In the genomic region with DNA sequence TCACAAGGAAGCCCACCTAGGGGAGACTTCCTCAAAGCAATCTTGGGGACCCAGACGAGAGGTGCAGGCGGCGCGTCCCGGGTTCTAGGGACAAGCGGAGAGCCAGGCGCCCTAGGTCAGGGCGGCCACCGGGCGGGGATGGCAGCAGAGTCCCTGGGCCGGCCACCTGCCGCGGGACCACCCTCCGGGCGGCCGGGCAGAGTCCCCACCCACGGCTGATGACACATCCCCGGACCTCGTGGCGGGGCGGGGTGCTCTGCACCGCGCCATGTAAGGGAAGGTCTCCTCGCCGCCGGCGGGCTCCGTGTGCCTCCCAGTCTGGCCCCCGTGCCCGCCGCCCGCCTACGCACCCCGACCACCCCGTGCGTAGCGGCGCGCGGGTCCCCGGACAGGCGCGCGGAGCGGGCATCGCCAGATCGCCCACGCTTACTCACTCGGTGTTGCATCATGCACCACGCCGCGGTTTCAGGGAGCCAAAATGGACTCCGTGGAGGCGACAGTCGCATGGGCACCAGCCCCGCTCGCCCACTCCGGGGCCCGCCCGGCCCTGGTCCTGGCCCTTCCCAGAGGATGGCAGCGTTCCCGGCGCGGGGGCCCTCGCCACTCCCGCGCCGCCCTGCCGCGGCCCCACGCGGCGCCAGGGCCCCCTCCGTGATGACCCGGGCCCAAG, we compare ENCODE assay signal across 1 cellular context.
TF ChIP-seq lines count a peak whose summit lies in the region.

No MANE protein-coding gene starts in this region.

TF ChIP-seq in HepG2, 621 proteins besides CTCF, POLR2A, EP300 and RAD21 (continued from another document and continues in another):
- TF ChIP-seq, protein P1, sequence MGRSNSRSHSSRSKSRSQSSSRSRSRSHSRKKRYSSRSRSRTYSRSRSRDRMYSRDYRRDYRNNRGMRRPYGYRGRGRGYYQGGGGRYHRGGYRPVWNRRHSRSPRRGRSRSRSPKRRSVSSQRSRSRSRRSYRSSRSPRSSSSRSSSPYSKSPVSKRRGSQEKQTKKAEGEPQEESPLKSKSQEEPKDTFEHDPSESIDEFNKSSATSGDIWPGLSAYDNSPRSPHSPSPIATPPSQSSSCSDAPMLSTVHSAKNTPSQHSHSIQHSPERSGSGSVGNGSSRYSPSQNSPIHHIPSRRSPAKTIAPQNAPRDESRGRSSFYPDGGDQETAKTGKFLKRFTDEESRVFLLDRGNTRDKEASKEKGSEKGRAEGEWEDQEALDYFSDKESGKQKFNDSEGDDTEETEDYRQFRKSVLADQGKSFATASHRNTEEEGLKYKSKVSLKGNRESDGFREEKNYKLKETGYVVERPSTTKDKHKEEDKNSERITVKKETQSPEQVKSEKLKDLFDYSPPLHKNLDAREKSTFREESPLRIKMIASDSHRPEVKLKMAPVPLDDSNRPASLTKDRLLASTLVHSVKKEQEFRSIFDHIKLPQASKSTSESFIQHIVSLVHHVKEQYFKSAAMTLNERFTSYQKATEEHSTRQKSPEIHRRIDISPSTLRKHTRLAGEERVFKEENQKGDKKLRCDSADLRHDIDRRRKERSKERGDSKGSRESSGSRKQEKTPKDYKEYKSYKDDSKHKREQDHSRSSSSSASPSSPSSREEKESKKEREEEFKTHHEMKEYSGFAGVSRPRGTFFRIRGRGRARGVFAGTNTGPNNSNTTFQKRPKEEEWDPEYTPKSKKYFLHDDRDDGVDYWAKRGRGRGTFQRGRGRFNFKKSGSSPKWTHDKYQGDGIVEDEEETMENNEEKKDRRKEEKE (IDR thresholded peaks at IDR 0.05), result no peak
- TF ChIP-seq ZIK1 (CRISPR knock-in tag; IDR thresholded peaks at IDR 0.05; ENCODE audit: borderline replicate concordance, low read depth) (no peak), MED8 (CRISPR knock-in tag; IDR thresholded peaks at IDR 0.05; ENCODE audit: insufficient replicate concordance) (no peak), PRDM15 (CRISPR knock-in tag; IDR thresholded peaks at IDR 0.05) (no peak), HNRNPK (IDR thresholded peaks at IDR 0.05; ENCODE audit: low read depth, low read length, poor library complexity, severe bottlenecking) (peak; percentile 11), SAFB2 (CRISPR knock-in tag; IDR thresholded peaks at IDR 0.05; ENCODE audit: borderline replicate concordance, low read depth) (no peak), TBX2 (CRISPR knock-in tag; IDR thresholded peaks at IDR 0.05; ENCODE audit: borderline replicate concordance) (no peak; the same call in 1 of the 2 replicates), ZNF20 (CRISPR knock-in tag; IDR thresholded peaks at IDR 0.05) (no peak), ZNF75D (CRISPR knock-in tag; IDR thresholded peaks at IDR 0.05; ENCODE audit: borderline replicate concordance) (no peak), ZEB1 (IDR thresholded peaks at IDR 0.05; ENCODE audit: insufficient replicate concordance, low read depth) (no peak), PHF5A (CRISPR knock-in tag; IDR thresholded peaks at IDR 0.05; ENCODE audit: low read depth, unreplicated experiment) (no peak), ATF5 (CRISPR knock-in tag; IDR thresholded peaks at IDR 0.05; ENCODE audit: low read depth) (0 out of 2 replicates have a peak, but pooled peaks have one; percentile 57), SRY (CRISPR knock-in tag; IDR thresholded peaks at IDR 0.05) (0 out of 2 replicates have a peak, but pooled peaks have one; percentile 47), TAF15 (IDR thresholded peaks at IDR 0.05; ENCODE audit: low read depth, low read length, poor library complexity, severe bottlenecking) (no peak), ZNF354B (CRISPR knock-in tag; IDR thresholded peaks at IDR 0.05) (no peak), ETV6 (CRISPR knock-in tag; conservative IDR thresholded peaks at IDR 0.05) (no peak), NCOA2 (CRISPR knock-in tag; IDR thresholded peaks at IDR 0.05) (no peak), ZNF720 (CRISPR knock-in tag; IDR thresholded peaks at IDR 0.05) (no peak), MEIS1 (CRISPR knock-in tag; IDR thresholded peaks at IDR 0.05; ENCODE audit: borderline replicate concordance) (no peak), SMC3 (IDR thresholded peaks at IDR 0.05; ENCODE audit: low read length) (no peak), NR3C1 (CRISPR knock-in tag; IDR thresholded peaks at IDR 0.05) (no peak), FOXP4 (CRISPR knock-in tag; IDR thresholded peaks at IDR 0.05) (no peak), ZNF557 (CRISPR knock-in tag; IDR thresholded peaks at IDR 0.05) (no peak), ZNF431 (CRISPR knock-in tag; IDR thresholded peaks at IDR 0.05; ENCODE audit: borderline replicate concordance, low read depth) (0 out of 2 replicates have a peak, but pooled peaks have one; percentile 31), MTF2 (CRISPR knock-in tag; IDR thresholded peaks at IDR 0.05; ENCODE audit: borderline replicate concordance) (no peak), ZNF543 (CRISPR knock-in tag; IDR thresholded peaks at IDR 0.05) (no peak; the same call in 1 of the 2 replicates), KAT7 (CRISPR knock-in tag; IDR thresholded peaks at IDR 0.05; ENCODE audit: borderline replicate concordance) (peak; percentile 88)
- TF ChIP-seq, protein P2, sequence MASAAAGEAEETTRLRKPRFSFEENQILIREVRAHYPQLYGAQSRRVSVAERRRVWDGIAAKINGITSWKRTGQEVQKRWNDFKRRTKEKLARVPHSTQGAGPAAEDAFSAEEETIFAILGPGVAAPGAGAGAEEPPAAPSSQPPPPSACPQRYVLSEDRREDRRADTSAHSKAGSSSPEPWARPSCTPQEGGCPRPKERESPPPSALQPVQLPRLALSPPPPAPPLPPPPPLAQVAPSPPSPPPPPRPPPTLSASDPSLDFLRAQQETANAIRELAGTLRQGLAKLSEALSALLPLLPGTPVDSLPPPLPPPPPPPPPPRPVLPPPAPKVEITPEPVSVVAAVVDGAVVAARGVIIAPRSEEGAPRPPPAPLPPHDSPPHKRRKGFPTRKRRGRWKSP (CRISPR knock-in tag; IDR thresholded peaks at IDR 0.05), result no peak
- TF ChIP-seq, protein P3, sequence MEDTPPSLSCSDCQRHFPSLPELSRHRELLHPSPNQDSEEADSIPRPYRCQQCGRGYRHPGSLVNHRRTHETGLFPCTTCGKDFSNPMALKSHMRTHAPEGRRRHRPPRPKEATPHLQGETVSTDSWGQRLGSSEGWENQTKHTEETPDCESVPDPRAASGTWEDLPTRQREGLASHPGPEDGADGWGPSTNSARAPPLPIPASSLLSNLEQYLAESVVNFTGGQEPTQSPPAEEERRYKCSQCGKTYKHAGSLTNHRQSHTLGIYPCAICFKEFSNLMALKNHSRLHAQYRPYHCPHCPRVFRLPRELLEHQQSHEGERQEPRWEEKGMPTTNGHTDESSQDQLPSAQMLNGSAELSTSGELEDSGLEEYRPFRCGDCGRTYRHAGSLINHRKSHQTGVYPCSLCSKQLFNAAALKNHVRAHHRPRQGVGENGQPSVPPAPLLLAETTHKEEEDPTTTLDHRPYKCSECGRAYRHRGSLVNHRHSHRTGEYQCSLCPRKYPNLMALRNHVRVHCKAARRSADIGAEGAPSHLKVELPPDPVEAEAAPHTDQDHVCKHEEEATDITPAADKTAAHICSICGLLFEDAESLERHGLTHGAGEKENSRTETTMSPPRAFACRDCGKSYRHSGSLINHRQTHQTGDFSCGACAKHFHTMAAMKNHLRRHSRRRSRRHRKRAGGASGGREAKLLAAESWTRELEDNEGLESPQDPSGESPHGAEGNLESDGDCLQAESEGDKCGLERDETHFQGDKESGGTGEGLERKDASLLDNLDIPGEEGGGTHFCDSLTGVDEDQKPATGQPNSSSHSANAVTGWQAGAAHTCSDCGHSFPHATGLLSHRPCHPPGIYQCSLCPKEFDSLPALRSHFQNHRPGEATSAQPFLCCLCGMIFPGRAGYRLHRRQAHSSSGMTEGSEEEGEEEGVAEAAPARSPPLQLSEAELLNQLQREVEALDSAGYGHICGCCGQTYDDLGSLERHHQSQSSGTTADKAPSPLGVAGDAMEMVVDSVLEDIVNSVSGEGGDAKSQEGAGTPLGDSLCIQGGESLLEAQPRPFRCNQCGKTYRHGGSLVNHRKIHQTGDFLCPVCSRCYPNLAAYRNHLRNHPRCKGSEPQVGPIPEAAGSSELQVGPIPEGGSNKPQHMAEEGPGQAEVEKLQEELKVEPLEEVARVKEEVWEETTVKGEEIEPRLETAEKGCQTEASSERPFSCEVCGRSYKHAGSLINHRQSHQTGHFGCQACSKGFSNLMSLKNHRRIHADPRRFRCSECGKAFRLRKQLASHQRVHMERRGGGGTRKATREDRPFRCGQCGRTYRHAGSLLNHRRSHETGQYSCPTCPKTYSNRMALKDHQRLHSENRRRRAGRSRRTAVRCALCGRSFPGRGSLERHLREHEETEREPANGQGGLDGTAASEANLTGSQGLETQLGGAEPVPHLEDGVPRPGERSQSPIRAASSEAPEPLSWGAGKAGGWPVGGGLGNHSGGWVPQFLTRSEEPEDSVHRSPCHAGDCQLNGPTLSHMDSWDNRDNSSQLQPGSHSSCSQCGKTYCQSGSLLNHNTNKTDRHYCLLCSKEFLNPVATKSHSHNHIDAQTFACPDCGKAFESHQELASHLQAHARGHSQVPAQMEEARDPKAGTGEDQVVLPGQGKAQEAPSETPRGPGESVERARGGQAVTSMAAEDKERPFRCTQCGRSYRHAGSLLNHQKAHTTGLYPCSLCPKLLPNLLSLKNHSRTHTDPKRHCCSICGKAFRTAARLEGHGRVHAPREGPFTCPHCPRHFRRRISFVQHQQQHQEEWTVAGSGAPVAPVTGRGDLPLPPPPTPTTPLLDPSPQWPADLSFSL (CRISPR knock-in tag; IDR thresholded peaks at IDR 0.05), result no peak
- TF ChIP-seq, protein P4, sequence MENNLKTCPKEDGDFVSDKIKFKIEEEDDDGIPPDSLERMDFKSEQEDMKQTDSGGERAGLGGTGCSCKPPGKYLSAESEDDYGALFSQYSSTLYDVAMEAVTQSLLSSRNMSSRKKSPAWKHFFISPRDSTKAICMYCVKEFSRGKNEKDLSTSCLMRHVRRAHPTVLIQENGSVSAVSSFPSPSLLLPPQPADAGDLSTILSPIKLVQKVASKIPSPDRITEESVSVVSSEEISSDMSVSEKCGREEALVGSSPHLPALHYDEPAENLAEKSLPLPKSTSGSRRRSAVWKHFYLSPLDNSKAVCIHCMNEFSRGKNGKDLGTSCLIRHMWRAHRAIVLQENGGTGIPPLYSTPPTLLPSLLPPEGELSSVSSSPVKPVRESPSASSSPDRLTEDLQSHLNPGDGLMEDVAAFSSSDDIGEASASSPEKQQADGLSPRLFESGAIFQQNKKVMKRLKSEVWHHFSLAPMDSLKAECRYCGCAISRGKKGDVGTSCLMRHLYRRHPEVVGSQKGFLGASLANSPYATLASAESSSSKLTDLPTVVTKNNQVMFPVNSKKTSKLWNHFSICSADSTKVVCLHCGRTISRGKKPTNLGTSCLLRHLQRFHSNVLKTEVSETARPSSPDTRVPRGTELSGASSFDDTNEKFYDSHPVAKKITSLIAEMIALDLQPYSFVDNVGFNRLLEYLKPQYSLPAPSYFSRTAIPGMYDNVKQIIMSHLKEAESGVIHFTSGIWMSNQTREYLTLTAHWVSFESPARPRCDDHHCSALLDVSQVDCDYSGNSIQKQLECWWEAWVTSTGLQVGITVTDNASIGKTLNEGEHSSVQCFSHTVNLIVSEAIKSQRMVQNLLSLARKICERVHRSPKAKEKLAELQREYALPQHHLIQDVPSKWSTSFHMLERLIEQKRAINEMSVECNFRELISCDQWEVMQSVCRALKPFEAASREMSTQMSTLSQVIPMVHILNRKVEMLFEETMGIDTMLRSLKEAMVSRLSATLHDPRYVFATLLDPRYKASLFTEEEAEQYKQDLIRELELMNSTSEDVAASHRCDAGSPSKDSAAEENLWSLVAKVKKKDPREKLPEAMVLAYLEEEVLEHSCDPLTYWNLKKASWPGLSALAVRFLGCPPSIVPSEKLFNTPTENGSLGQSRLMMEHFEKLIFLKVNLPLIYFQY (CRISPR knock-in tag; IDR thresholded peaks at IDR 0.05; ENCODE audit: borderline replicate concordance), result 0 out of 2 replicates have a peak, but pooled peaks have one; percentile 6
